ENCODE assay signal across 1 cellular context in the genomic region with DNA sequence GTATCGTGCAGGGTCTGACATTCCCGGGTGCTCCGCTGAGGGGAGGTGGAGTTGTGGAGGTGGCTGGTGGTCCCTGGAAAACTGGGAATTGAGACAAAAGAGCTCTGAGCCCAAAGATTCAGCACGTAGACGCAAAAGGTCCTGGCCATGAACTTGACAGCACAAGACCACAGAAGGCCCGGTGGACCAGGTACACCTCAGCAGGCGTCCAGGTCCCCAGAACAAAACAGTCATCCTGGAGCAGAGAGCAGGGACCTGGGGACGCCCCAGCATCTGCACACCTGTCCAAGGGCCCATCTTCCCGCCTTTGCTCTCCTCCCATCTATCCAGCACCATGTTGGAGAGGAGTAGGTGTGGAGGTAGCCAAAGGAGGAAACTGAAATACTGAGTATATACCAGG.
TF ChIP-seq lines count a peak whose summit lies in the region.

No MANE protein-coding gene starts in this region.

TF ChIP-seq in SK-N-SH, 30 proteins besides CTCF, POLR2A, EP300 and RAD21 (continued from another document):
- TF ChIP-seq, protein P1, sequence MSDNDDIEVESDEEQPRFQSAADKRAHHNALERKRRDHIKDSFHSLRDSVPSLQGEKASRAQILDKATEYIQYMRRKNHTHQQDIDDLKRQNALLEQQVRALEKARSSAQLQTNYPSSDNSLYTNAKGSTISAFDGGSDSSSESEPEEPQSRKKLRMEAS (IDR thresholded peaks at IDR 0.05; ENCODE audit: low read depth): no peak
- no peak for TF ChIP-seq FOXJ3 (CRISPR knock-in tag; IDR thresholded peaks at IDR 0.05)
